Comparison of ENCODE assay signal across 12 cellular contexts in genomic region chrX:13212191-13212651, GRCh38.
A peak's percentile ranks its signal among the peaks of the same experiment; 100 is the strongest.
DNase-seq lines count a peak whose midpoint lies in the region; ATAC-seq and TF ChIP-seq lines count a peak whose summit lies in the region.
"Had no signal": no experiment of that assay in that cellular context is flagged by ENCODE, and none has a peak within 500 bp of the region (broad histone marks: within the 10 kb centered on the region; RNA-seq: fewer than 3 reads in every experiment).

No MANE protein-coding gene starts in this region.

- no peak overlapping the region for H3K4me3 ChIP-seq in fibroblast of villous mesenchyme (ENCODE audit: low read depth, low read length)
- H3K4me3 ChIP-seq: testis had no signal

- H3K27me3 Mint-ChIP-seq in activated T-helper 17 cell treated with anti-CD3 and anti-CD28 coated beads, Interleukin-2, amount 50 U/mL, for 72 hours: no peaks in the 10 kb centered on the region

- ATAC-seq in SK-N-SH treated with all-trans-retinoic acid at 6 μM for 48 hours: peak; percentile 48
- ATAC-seq in activated T-helper 17 cell treated with anti-CD3 and anti-CD28 coated beads, Interleukin-2, amount 50 U/mL, for 72 hours (replicated peaks): no peak
- no peak for ATAC-seq in omental fat pad (ENCODE audit: low FRiP score)

- DNase-seq in HCEC 1CT (peak; percentile 30), fibroblast of villous mesenchyme (ENCODE audit: low read depth) (peak; percentile 74), pulmonary artery endothelial cell (ENCODE audit: low read depth, low spot score) (peak; percentile 60), NK-92 (lab: John Stamatoyannopoulos, UW; ENCODE audit: unreplicated experiment) (no peak), omental fat pad (ENCODE audit: low spot score) (no peak), activated gamma-delta T cell (lab: John Stamatoyannopoulos, UW) (no peak)
- DNase-seq: activated T-cell treated with anti-CD3 and anti-CD28 coated beads, Interleukin-2, amount 50 U/mL, for 48 hours; NCI-H2081 treated with DMSO at 0.1 percent for 48 hours; SW 1271; testis had no signal

- H3K36me3 Mint-ChIP-seq in activated T-helper 17 cell treated with anti-CD3 and anti-CD28 coated beads, Interleukin-2, amount 50 U/mL, for 72 hours (ENCODE audit: low read depth): no peaks in the 10 kb centered on the region

- no peak overlapping the region for H3K27ac Mint-ChIP-seq in activated T-helper 17 cell treated with anti-CD3 and anti-CD28 coated beads, Interleukin-2, amount 50 U/mL, for 72 hours

- H3K9me3 Mint-ChIP-seq in activated T-helper 17 cell treated with anti-CD3 and anti-CD28 coated beads, Interleukin-2, amount 50 U/mL, for 72 hours: no peaks in the 10 kb centered on the region

- H3K4me3 Mint-ChIP-seq in activated T-helper 17 cell treated with anti-CD3 and anti-CD28 coated beads, Interleukin-2, amount 50 U/mL, for 72 hours: no peak overlapping the region

- TF ChIP-seq CTCF in fibroblast of villous mesenchyme (IDR thresholded peaks at IDR 0.05; ENCODE audit: insufficient read depth, low read depth, low read length) (no peak), omental fat pad (IDR thresholded peaks at IDR 0.05) (no peak)

- no peaks in the 10 kb centered on the region for H3K4me1 Mint-ChIP-seq in activated T-helper 17 cell treated with anti-CD3 and anti-CD28 coated beads, Interleukin-2, amount 50 U/mL, for 72 hours

TF ChIP-seq in SK-N-SH treated with all-trans-retinoic acid at 6 μM for 48 hours, 23 proteins besides CTCF, POLR2A, EP300 and RAD21:
- TF ChIP-seq BACH2 (CRISPR knock-in tag; IDR thresholded peaks at IDR 0.05; ENCODE audit: borderline replicate concordance) (no peak), PPARA (CRISPR knock-in tag; IDR thresholded peaks at IDR 0.05; ENCODE audit: borderline replicate concordance) (no peak), CREB5 (CRISPR knock-in tag; IDR thresholded peaks at IDR 0.05; ENCODE audit: low read depth) (no peak), TOX (CRISPR knock-in tag; IDR thresholded peaks at IDR 0.05; ENCODE audit: borderline replicate concordance) (no peak), ARNTL (CRISPR knock-in tag; IDR thresholded peaks at IDR 0.05; ENCODE audit: borderline replicate concordance, low read depth) (no peak), ZC3H10 (CRISPR knock-in tag; IDR thresholded peaks at IDR 0.05) (no peak), ZFP3 (CRISPR knock-in tag; IDR thresholded peaks at IDR 0.05) (no peak), GLIS3 (CRISPR knock-in tag; IDR thresholded peaks at IDR 0.05) (no peak)

Comparison
In these comparisons a context has a peak if more than half of its experiments do, and no peak if none do; other contexts are left out.
1. DNase-seq: peak in HCEC 1CT (single experiment), fibroblast of villous mesenchyme (single experiment) and pulmonary artery endothelial cell (single experiment); none in NK-92 (single experiment), omental fat pad (single experiment) and activated gamma-delta T cell (single experiment).